Comparison of ENCODE assay signal across 6 cellular contexts in genomic region chr16:78514888-78515287, GRCh38.
DNase-seq lines count a peak whose midpoint lies in the region; ATAC-seq and TF ChIP-seq lines count a peak whose summit lies in the region.
"Not testable (repeated sequence)": the region's sequence is repeated elsewhere in the genome, so short reads cannot be mapped to it uniquely, and the experiment has no call there.

No MANE protein-coding gene starts in this region.

- H3K9me2 ChIP-seq in Loucy (replicated peaks; ENCODE audit: low read depth, low read length), result not testable (repeated sequence)

- H3K9me3 Mint-ChIP-seq in mesothelial cell of epicardium, neural progenitor cell, type B pancreatic cell: not testable (repeated sequence)

- not testable (repeated sequence) for H3K79me2 ChIP-seq in DND-41 (ENCODE audit: insufficient read depth, low read length); Loucy (ENCODE audit: insufficient read depth, low read length); neural progenitor cell (ENCODE audit: low read depth)

- not testable (repeated sequence) for H3K4me3 Mint-ChIP-seq in mesothelial cell of epicardium, neural progenitor cell, type B pancreatic cell

- H3K4me2 ChIP-seq in DND-41 (ENCODE audit: insufficient read depth, low read length); Loucy (ENCODE audit: low read depth, low read length, poor library complexity, severe bottlenecking); neural progenitor cell: not testable (repeated sequence)

- not testable (repeated sequence) for H3K36me3 ChIP-seq in DND-41 (ENCODE audit: insufficient read depth, low read length); Loucy (ENCODE audit: insufficient read depth, low read length); neural progenitor cell

- H3K27me3 Mint-ChIP-seq in mesothelial cell of epicardium (ENCODE audit: low read depth); neural progenitor cell (ENCODE audit: insufficient read depth, low read depth); type B pancreatic cell: not testable (repeated sequence)

- H3K4me1 Mint-ChIP-seq in mesothelial cell of epicardium; neural progenitor cell; type B pancreatic cell (ENCODE audit: unreplicated experiment): not testable (repeated sequence)

- not testable (repeated sequence) for H3K9ac ChIP-seq in DND-41 (ENCODE audit: low read depth, low read length); Loucy (ENCODE audit: low read depth, low read length, poor library complexity, severe bottlenecking); neural progenitor cell

- ATAC-seq in DND-41 (ENCODE audit: insufficient read depth, low read depth), result not testable (repeated sequence)

- peak; percentile 7 for TF ChIP-seq CTCF in DND-41 (IDR thresholded peaks at IDR 0.05; ENCODE audit: borderline replicate concordance, extremely low read depth, low read length, poor library complexity, severe bottlenecking)
- 0 out of 2 replicates have a peak, but pooled peaks have one; percentile 17 for TF ChIP-seq CTCF in Loucy (conservative IDR thresholded peaks at IDR 0.05; ENCODE audit: low read length)
- TF ChIP-seq CTCF in epithelial cell of proximal tubule (conservative IDR thresholded peaks at IDR 0.05; ENCODE audit: low read depth, low read length), result peak; percentile 20
- TF ChIP-seq CTCF in mesothelial cell of epicardium (IDR thresholded peaks at IDR 0.05; ENCODE audit: unreplicated experiment), result peak; percentile 67
- peak; percentile 23 for TF ChIP-seq CTCF in neural progenitor cell (IDR thresholded peaks at IDR 0.05)
- peak; percentile 58 for TF ChIP-seq CTCF in type B pancreatic cell (conservative IDR thresholded peaks at IDR 0.05)

- not testable (repeated sequence) for H3K27ac ChIP-seq in DND-41 (ENCODE audit: low read length); neural progenitor cell

- not testable (repeated sequence) for H3K4me1 ChIP-seq in DND-41 (ENCODE audit: insufficient read depth, low read length); Loucy (ENCODE audit: insufficient read depth, low read length, poor library complexity, severe bottlenecking); neural progenitor cell

- not testable (repeated sequence) for H3K27ac Mint-ChIP-seq in mesothelial cell of epicardium, neural progenitor cell, type B pancreatic cell

- not testable (repeated sequence) for H2AFZ ChIP-seq in DND-41 (ENCODE audit: low read depth, low read length); Loucy (ENCODE audit: low read length); neural progenitor cell (replicated peaks)

- not testable (repeated sequence) for DNase-seq in DND-41; epithelial cell of proximal tubule (ENCODE audit: low read depth); mesothelial cell of epicardium (ENCODE audit: low spot score in 2 of 2, unreplicated experiment in 2 of 2); neural progenitor cell (ENCODE audit: low spot score); type B pancreatic cell (ENCODE audit: extremely low spot score, unreplicated experiment)

- not testable (repeated sequence) for H4K20me1 ChIP-seq in DND-41 (ENCODE audit: insufficient read depth, low read length); Loucy (ENCODE audit: insufficient read depth, low read length, poor library complexity, severe bottlenecking); neural progenitor cell (ENCODE audit: low read depth)

- H3K36me3 Mint-ChIP-seq in mesothelial cell of epicardium, neural progenitor cell, type B pancreatic cell: not testable (repeated sequence)

- H3K27me3 ChIP-seq in DND-41 (ENCODE audit: insufficient read depth, low read length, poor library complexity); Loucy (ENCODE audit: insufficient read depth, low read length, poor library complexity, severe bottlenecking); neural progenitor cell: not testable (repeated sequence)

- not testable (repeated sequence) for H3F3A ChIP-seq in Loucy (ENCODE audit: low read depth); neural progenitor cell (ENCODE audit: low read depth)

- not testable (repeated sequence) for H3K9me3 ChIP-seq in DND-41 (ENCODE audit: insufficient read depth, low read length, severe bottlenecking); Loucy (ENCODE audit: insufficient read depth, low read depth, low read length); neural progenitor cell (ENCODE audit: low read depth)

- not testable (repeated sequence) for H3K4me3 ChIP-seq in DND-41 (ENCODE audit: low read depth in 1 of 2, low read length in 2 of 2); Loucy (ENCODE audit: low read length, poor library complexity, severe bottlenecking); epithelial cell of proximal tubule (ENCODE audit: low read depth, low read length); neural progenitor cell

Comparison
In these comparisons a context has a peak if more than half of its experiments do, and no peak if none do; other contexts are left out.
1. CTCF ChIP-seq: peak in every context shown above with its lines; median percentile 67 in mesothelial cell of epicardium; 58 in type B pancreatic cell; 23 in neural progenitor cell; 20 in epithelial cell of proximal tubule; 17 in Loucy; 7 in DND-41.